In the genomic region with DNA sequence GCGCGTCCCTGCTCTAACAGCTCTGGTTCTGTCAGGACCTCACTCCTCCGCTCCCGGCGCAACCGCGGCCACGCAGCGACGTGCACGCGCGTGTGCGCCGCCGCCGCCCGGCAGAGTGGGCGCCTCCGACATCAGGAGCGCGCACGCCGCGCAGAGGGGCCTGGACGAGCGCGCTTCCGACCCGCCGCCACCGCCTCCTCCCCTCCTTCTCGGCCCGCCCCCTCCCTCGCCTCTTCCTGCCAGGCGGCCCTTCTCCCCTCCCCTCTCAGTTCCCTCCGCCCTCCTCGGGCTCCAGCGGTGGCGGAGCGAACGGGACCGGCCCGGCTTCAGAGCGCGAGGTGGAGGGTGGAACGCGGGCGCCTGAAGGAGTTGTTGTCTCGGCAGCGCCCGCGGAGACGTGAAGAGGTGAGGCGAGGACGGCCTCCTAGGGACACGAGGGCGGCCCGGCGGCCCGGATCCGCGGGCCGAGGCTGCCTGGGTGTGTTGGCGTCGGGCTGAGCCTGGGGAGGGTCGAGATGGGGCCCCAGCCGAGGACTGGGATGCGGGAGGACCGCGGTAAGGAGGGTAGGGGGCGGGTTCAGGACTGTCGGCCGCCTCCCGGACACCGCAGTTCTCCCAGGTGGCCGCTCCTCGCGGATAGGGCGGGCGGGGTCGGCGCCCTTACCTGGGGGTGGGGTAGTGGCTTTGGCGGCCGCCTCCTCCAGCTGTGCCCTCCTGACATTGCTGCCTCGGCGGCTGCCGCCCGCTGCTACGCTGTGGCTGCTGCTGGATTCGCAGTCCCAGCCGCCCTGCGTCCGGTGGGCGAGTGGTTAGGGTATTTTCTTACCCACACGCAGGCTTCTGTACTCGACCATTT, we compare ENCODE assay signal across 1 cellular context.
TF ChIP-seq lines count a peak whose summit lies in the region.

A gene (plus strand): TSS at position 268 of the 856 bp plus-strand sequence.

TF ChIP-seq in IMR-90, 13 proteins besides CTCF, POLR2A, EP300 and RAD21 (continued from another document):
- TF ChIP-seq SMC3 (IDR thresholded peaks at IDR 0.05; ENCODE audit: low read depth, low read length) (no peak), CHD1 (IDR thresholded peaks at IDR 0.05; ENCODE audit: low read depth, low read length) (no peak), RCOR1 (IDR thresholded peaks at IDR 0.05; ENCODE audit: insufficient replicate concordance, low read length) (peak; percentile 7), CEBPB (IDR thresholded peaks at IDR 0.05; ENCODE audit: low read depth, low read length) (no peak)
- TF ChIP-seq, protein P1, sequence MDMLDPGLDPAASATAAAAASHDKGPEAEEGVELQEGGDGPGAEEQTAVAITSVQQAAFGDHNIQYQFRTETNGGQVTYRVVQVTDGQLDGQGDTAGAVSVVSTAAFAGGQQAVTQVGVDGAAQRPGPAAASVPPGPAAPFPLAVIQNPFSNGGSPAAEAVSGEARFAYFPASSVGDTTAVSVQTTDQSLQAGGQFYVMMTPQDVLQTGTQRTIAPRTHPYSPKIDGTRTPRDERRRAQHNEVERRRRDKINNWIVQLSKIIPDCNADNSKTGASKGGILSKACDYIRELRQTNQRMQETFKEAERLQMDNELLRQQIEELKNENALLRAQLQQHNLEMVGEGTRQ (IDR thresholded peaks at IDR 0.05; ENCODE audit: low read depth, low read length): no peak
